9 cellular contexts compared by ENCODE assay signal in the genomic region with DNA sequence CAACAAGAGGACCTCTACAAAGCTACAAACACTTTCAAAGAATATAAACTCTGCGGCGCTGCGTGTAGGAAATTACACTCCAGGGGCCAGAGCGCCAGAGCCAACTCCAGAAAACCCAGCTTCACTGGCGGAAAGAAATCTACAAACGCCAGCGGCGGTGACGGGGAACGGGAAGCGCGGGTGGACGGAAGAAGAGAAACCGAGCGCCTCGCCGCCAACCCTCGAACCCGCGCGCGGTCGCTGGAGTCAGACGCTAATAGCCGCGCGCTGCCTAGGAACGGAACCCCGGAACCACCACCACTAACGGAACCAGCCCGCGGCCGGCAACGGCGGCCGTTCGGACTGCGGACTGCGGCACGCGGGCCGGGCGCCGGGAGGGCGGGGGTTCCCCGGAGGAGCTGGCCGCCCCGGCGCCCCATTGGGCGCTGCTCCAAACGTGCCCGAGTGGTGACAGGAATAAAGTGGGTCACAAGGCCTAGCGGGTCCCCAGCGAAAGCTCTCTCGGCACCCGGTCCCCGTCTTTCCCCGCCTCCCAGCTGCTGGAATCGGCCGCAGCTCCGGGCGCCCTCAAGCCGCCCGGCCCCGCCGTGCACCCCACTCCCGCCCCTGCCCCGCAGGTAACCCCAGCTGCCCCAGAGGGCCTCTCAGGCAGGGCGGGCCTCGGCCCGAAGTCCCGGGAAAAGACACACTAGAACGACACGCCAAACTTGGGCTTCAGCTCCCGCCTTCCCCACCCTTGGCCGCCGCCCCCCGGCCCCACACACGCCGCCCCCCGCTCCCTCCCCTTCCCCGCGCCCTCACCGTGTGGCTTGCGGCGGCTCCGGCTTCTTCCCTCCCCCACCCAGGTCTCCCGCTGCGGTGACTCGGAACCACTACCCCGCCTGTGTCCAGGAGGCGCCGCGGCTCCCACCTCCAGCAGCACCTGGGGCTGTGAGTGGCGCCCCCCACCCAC. TPM values are rescaled to one million over a fixed set of nuclear protein-coding genes. Genes with fewer than 3 reads are reported as not detected.
DNase-seq lines count a peak whose midpoint lies in the region; ATAC-seq and TF ChIP-seq lines count a peak whose summit lies in the region.
"Had no signal": no experiment of that assay in that cellular context is flagged by ENCODE, and none has a peak within 500 bp of the region (broad histone marks: within the 10 kb centered on the region; RNA-seq: fewer than 3 reads in every experiment).

No MANE protein-coding gene starts in this region.

- dilution Hi-C loops in IMR-90 (cut with HindIII; ENCODE audit: low sequenced_read_pairs, unreplicated experiment), result no loop called here

- H3K4me1 ChIP-seq in IMR-90 (ENCODE audit: control insufficient read depth, insufficient read depth, low read length) (peaks cover 5% of the 10 kb centered on the region; the same call in 1 of the 2 replicates), PC-3 (ENCODE audit: insufficient read depth, low read length) (peaks cover 53% of the 10 kb centered on the region), esophagus muscularis mucosa (peaks cover 8 to 34% (median 21%) of the 10 kb centered on the region in 4 donors)

- intact Hi-C loops in IMR-90 (cut with micrococcal nuclease), result loop anchor here (1.0 to 10.0 kb wide), 4 partner anchors 51 to 199 kb away; a partner anchor contains a TSS
- intact Hi-C loops in PC-3 (cut with micrococcal nuclease), result loop anchor here (2.0 kb wide), 1 partner anchor 101 kb away; no protein-coding TSS in a partner anchor
- intact Hi-C loops in esophagus muscularis mucosa (cut with DNase I), result loop anchor here (5.0 kb wide), 4 partner anchors 104 to 306 kb away; a partner anchor contains a TSS

- in situ Hi-C loops in IMR-90 (cut with MboI; ENCODE audit: low sequenced_read_pairs), result loop anchor here (5.0 to 25.0 kb wide), 2 partner anchors 99 to 1259 kb away; no protein-coding TSS in a partner anchor

- peak; percentile 87 for DNase-seq in DMS 273 (lab: John Stamatoyannopoulos, UW; ENCODE audit: unreplicated experiment)
- DNase-seq in IMR-90, result peak; percentile 62
- DNase-seq in PC-3, result peak; percentile 77
- DNase-seq in activated T-cell treated with anti-CD3 and anti-CD28 coated beads, Interleukin-2, amount 50 U/mL, for 48 hours, result peak; percentile 71 to 77
- peak; percentile 92 for DNase-seq in esophagus muscularis mucosa (ENCODE audit: extremely low spot score)
- DNase-seq in myocyte (ENCODE audit: low read depth), result peak; percentile 79
- peak; percentile 42 to 45 for DNase-seq in stimulated activated CD8-positive, alpha-beta memory T cell treated with anti-CD3 and anti-CD28 coated beads, Interleukin-7, amount 100 ng/mL, for 48 hours (ENCODE audit: extremely low read depth in 1 of 2, low read depth in 1 of 2)

- POLR2A ChIA-PET in IMR-90 (lab: Charles Lee; ENCODE audit: unreplicated experiment), result interaction anchor here (0.6 kb wide), 5 partner anchors 11 to 859 kb away, joined by 3 to 6 read pairs (median 4); no protein-coding TSS in a partner anchor
- POLR2A ChIA-PET in PC-3 (lab: Charles Lee; ENCODE audit: unreplicated experiment), result interaction anchor here (0.6 to 0.8 kb wide), 5 partner anchors 137 to 196 kb away, joined by 3 to 8 read pairs (median 4); a partner anchor contains a TSS

- H2BK20ac ChIP-seq in IMR-90 (ENCODE audit: low read depth, low read length), result no peak overlapping the region

- H2AFZ ChIP-seq in IMR-90 (replicated peaks; ENCODE audit: low read length, poor library complexity), result peak overlapping the region; percentile 86
- peak overlapping the region; percentile 64 for H2AFZ ChIP-seq in PC-3 (ENCODE audit: low read length)

- TF ChIP-seq RAD21 in IMR-90 (IDR thresholded peaks at IDR 0.05; ENCODE audit: low read length), result no peak

- H3K79me2 ChIP-seq in PC-3 (ENCODE audit: low read length), result peaks cover 64% of the 10 kb centered on the region

- peak overlapping the region; percentile 75; the same call in 1 of the 2 replicates for H3K4ac ChIP-seq in IMR-90 (ENCODE audit: low read depth, low read length)

- H3K36me3 ChIP-seq in IMR-90 (ENCODE audit: control insufficient read depth, insufficient read depth, low read length) (no peaks in the 10 kb centered on the region), PC-3 (ENCODE audit: low read depth, low read length) (no peaks in the 10 kb centered on the region), esophagus muscularis mucosa (no peaks in the 10 kb centered on the region)

- H3K27ac ChIP-seq in IMR-90 (ENCODE audit: insufficient read depth, low read length), result peak overlapping the region; percentile 75
- peak overlapping the region; percentile 85 for H3K27ac ChIP-seq in PC-3 (ENCODE audit: low read length)
- peak overlapping the region; percentile 98 to 100 (median 98) for H3K27ac ChIP-seq in esophagus muscularis mucosa (replicated peaks in 1 of 4)

- peak; percentile 64; the same call in 1 of the 2 replicates for TF ChIP-seq POLR2A in IMR-90 (IDR thresholded peaks at IDR 0.05; ENCODE audit: low read depth, low read length)
- no peak for TF ChIP-seq POLR2A in esophagus muscularis mucosa (IDR thresholded peaks at IDR 0.05; ENCODE audit: low read depth)

- peaks cover 4% of the 10 kb centered on the region for H3K9me1 ChIP-seq in IMR-90 (ENCODE audit: insufficient read depth, low read length)

- H3K4me3 ChIP-seq in IMR-90 (ENCODE audit: insufficient read depth, low read depth, low read length) (peak overlapping the region; percentile 62), PC-3 (ENCODE audit: low read length) (peak overlapping the region; percentile 86), esophagus muscularis mucosa (peak overlapping the region; percentile 92 to 100 (median 96))

- peak overlapping the region; percentile 85 for H3K56ac ChIP-seq in IMR-90 (ENCODE audit: extremely low read depth, insufficient read depth, low read length)

- BruUV-seq in IMR-90 (replicated peaks; lab: Mats Ljungman, UMichigan) (no TSS peak), PC-3 (replicated peaks; lab: Mats Ljungman, UMichigan) (no TSS peak)

- no peak overlapping the region; the same call in 1 of the 2 replicates for H2AK5ac ChIP-seq in IMR-90 (ENCODE audit: low read depth, low read length)

- H4K91ac ChIP-seq in IMR-90 (ENCODE audit: insufficient read depth, low read depth, low read length), result peak overlapping the region; percentile 20

- H2BK120ac ChIP-seq in IMR-90 (ENCODE audit: low read depth, low read length), result peak overlapping the region; percentile 44

- H3K9me3 ChIP-seq in IMR-90 (ENCODE audit: control insufficient read depth, insufficient read depth, low read length) (no peaks in the 10 kb centered on the region), PC-3 (ENCODE audit: low read length) (no peaks in the 10 kb centered on the region), esophagus muscularis mucosa (no peaks in the 10 kb centered on the region)

- H3K9ac ChIP-seq in IMR-90 (ENCODE audit: low read depth, low read length) (peak overlapping the region; percentile 64), PC-3 (ENCODE audit: low read length) (peak overlapping the region; percentile 88)

- 0% methylated on average over 27 of the region's 95 CpGs; no CpG with 5 or more reads in 1 of the 2 experiments for WGBS in IMR-90 (ENCODE audit: extremely low coverage in 2 of 2, insufficient read length in 1 of 2), 2 experiments
- WGBS in esophagus muscularis mucosa, result 1% methylated on average over 14 of the region's 95 CpGs

- no peak for TF ChIP-seq EP300 in esophagus muscularis mucosa (IDR thresholded peaks at IDR 0.05)

- no peaks in the 10 kb centered on the region for H3K9me2 ChIP-seq in PC-3 (replicated peaks; ENCODE audit: low read length)

- CTCF ChIA-PET in IMR-90 (lab: Yijun Ruan, JAX) (interaction anchor here (0.7 to 1.7 kb wide), 2 partner anchors 10 to 182 kb away, joined by 3 to 6 read pairs; no protein-coding TSS in a partner anchor), PC-3 (lab: Charles Lee) (interaction anchor here (0.6 to 0.9 kb wide), 3 partner anchors 111 to 192 kb away, joined by 3 to 8 read pairs (median 3); a partner anchor contains a TSS)

- peak overlapping the region in 1 of 2 experiments; percentile 53; a peak in 3 of 4 replicates for H4K8ac ChIP-seq in IMR-90 (ENCODE audit: low read depth in 2 of 2, low read length in 2 of 2)

- peaks cover 11% of the 10 kb centered on the region for H3F3A ChIP-seq in PC-3 (ENCODE audit: low read length, unreplicated experiment)

- no peaks in the 10 kb centered on the region for H3K27me3 ChIP-seq in IMR-90 (ENCODE audit: control insufficient read depth, insufficient read depth, low read length)
- H3K27me3 ChIP-seq in PC-3 (ENCODE audit: low read length), result no peaks in the 10 kb centered on the region
- H3K27me3 ChIP-seq in esophagus muscularis mucosa, result no peaks in the 10 kb centered on the region

- H2AK9ac ChIP-seq in IMR-90 (replicated peaks; ENCODE audit: low read depth, low read length, poor library complexity), result peak overlapping the region; percentile 0

- peak overlapping the region; percentile 63; the same call in 1 of the 2 replicates for H3K23ac ChIP-seq in IMR-90 (ENCODE audit: low read depth, low read length)

- H3K14ac ChIP-seq in IMR-90 (replicated peaks; ENCODE audit: low read depth, low read length), result peak overlapping the region; percentile 51

- peak overlapping the region; percentile 68 for H2BK5ac ChIP-seq in IMR-90 (ENCODE audit: low read depth, low read length, poor library complexity, severe bottlenecking)

- H2BK15ac ChIP-seq in IMR-90 (ENCODE audit: low read depth, low read length), result no peak overlapping the region

- H3K4me2 ChIP-seq in IMR-90 (ENCODE audit: low read depth, low read length) (peak overlapping the region; percentile 92), PC-3 (ENCODE audit: low read length) (peak overlapping the region; percentile 94)

- peaks cover 4 to 18% of the 10 kb centered on the region in 2 experiments for H3K79me1 ChIP-seq in IMR-90 (ENCODE audit: low read depth in 1 of 2, low read length in 2 of 2)

- no peak for TF ChIP-seq CTCF in IMR-90 (conservative IDR thresholded peaks at IDR 0.05; ENCODE audit: low read depth, low read length)
- TF ChIP-seq CTCF in PC-3 (conservative IDR thresholded peaks at IDR 0.05; ENCODE audit: low read depth, low read length), result no peak
- no peak for TF ChIP-seq CTCF in esophagus muscularis mucosa (IDR thresholded peaks at IDR 0.05)

- H4K20me1 ChIP-seq in IMR-90 (ENCODE audit: insufficient read depth, low read length), result peaks cover 6% of the 10 kb centered on the region; the same call in 1 of the 2 replicates
- no peaks in the 10 kb centered on the region for H4K20me1 ChIP-seq in PC-3 (ENCODE audit: low read length)

- H4K5ac ChIP-seq in IMR-90 (ENCODE audit: low read depth, low read length), result peak overlapping the region; percentile 26; the same call in 1 of the 2 replicates

- ATAC-seq in GM21515 (IDR thresholded peaks at IDR 0.05; ENCODE audit: unreplicated experiment) (peak; percentile 45), IMR-90 (ENCODE audit: low read depth) (peak; percentile 45), PC-3 (peak; percentile 13)

- peak overlapping the region; percentile 51 for H3K18ac ChIP-seq in IMR-90 (ENCODE audit: low read depth, low read length)

RNA-seq across cellular contexts. Expression of a gene that starts 0.8 kb away (rescaled TPM):
- total RNA-seq in IMR-90 (2012; rRNA removed), result 51.4 and 53.4 TPM in 2 replicates
- polyA plus RNA-seq in IMR-90 (2012; rRNA removed), result 6.7 and 7.3 TPM in 2 replicates
- 1.3 and 1.8 TPM in 2 replicates for polyA plus RNA-seq in IMR-90 (2012; cell fraction: cytosol; rRNA removed)
- polyA plus RNA-seq in IMR-90 (2012; cell fraction: nucleus; rRNA removed; ENCODE audit: low replicate concordance), result 4.5 and 15.7 TPM in 2 replicates
- total RNA-seq in PC-3 (2014; rRNA removed), result 36.3 and 39.7 TPM in 2 replicates
- total RNA-seq in esophagus muscularis mucosa, result 10 to 100 TPM; 24.5 to 42.6 (median 34.8) TPM
- 51.3 and 77.4 TPM in 2 replicates for total RNA-seq in myocyte
- 11.2 TPM for polyA plus RNA-seq in myocyte (2012)

RNA-seq across cellular contexts. Expression of a gene that starts 46.1 kb away (rescaled TPM):
- not detected in 2 replicates for total RNA-seq in IMR-90 (2012; rRNA removed)
- not detected in 2 replicates for polyA plus RNA-seq in IMR-90 (2012; rRNA removed)
- not detected in 2 replicates for polyA plus RNA-seq in IMR-90 (2012; cell fraction: cytosol; rRNA removed)
- polyA plus RNA-seq in IMR-90 (2012; cell fraction: nucleus; rRNA removed; ENCODE audit: low replicate concordance), result not detected in 2 replicates
- not detected in 2 replicates for total RNA-seq in PC-3 (2014; rRNA removed)
- not detected for total RNA-seq in esophagus muscularis mucosa
- total RNA-seq in myocyte, result not detected in 2 replicates
- polyA plus RNA-seq in myocyte (2012), result not detected
- total RNA-seq: subcutaneous adipose tissue had no signal

Comparison
In these comparisons a context has a peak if more than half of its experiments do, and no peak if none do; other contexts are left out.
1. Peak in every context shown above with its lines: DNase-seq, ATAC-seq, H3K4me3 ChIP-seq and H3K27ac ChIP-seq.